ENCODE assay signal across 8 cellular contexts in genomic region chr12:114799574-114800487, GRCh38.
DNase-seq lines count a peak whose midpoint lies in the region; ATAC-seq and TF ChIP-seq lines count a peak whose summit lies in the region.

No MANE protein-coding gene starts in this region.

- peak overlapping the region; percentile 66 for H3K27ac Mint-ChIP-seq in neural progenitor cell
- no peak overlapping the region for H3K27ac Mint-ChIP-seq in activated CD4-positive, alpha-beta T cell treated with anti-CD3 and anti-CD28 coated beads, Interleukin-2, amount 10 ng/mL, durations not matched to agents 24 days and 14 days

- H3F3A ChIP-seq in neural progenitor cell (ENCODE audit: low read depth), result peaks cover 9% of the 10 kb centered on the region

- ATAC-seq in HG02759 (IDR thresholded peaks at IDR 0.05; ENCODE audit: unreplicated experiment) (no peak), GM18868 (IDR thresholded peaks at IDR 0.05; ENCODE audit: unreplicated experiment) (no peak)

- peaks cover 7% of the 10 kb centered on the region for H3K27me3 Mint-ChIP-seq in neural progenitor cell (ENCODE audit: insufficient read depth, low read depth)
- H3K27me3 Mint-ChIP-seq in activated CD4-positive, alpha-beta T cell treated with anti-CD3 and anti-CD28 coated beads, Interleukin-2, amount 10 ng/mL, durations not matched to agents 24 days and 14 days, result no peaks in the 10 kb centered on the region

- DNase-seq in NCI-H510A treated with DMSO at 0.1 percent for 48 hours (lab: John Stamatoyannopoulos, UW) (peak; percentile 79), cardiac muscle cell (ENCODE audit: low read depth in 1 of 2, low spot score in 1 of 2) (peak; percentile 30 to 96), neural progenitor cell (ENCODE audit: low spot score) (peak; percentile 71), activated gamma-delta T cell (lab: John Stamatoyannopoulos, UW) (no peak)
- no peak for DNase-seq in activated CD4-positive, alpha-beta T cell treated with anti-CD3 and anti-CD28 coated beads, Interleukin-2, amount 10 ng/mL, durations not matched to agents 24 days and 14 days

- H3K9me3 ChIP-seq in cardiac muscle cell (ENCODE audit: low read depth), result no peaks in the 10 kb centered on the region
- no peaks in the 10 kb centered on the region for H3K9me3 ChIP-seq in neural progenitor cell (ENCODE audit: low read depth)

- H2AFZ ChIP-seq in neural progenitor cell (replicated peaks), result no peak overlapping the region

- H4K20me1 ChIP-seq in neural progenitor cell (ENCODE audit: low read depth), result no peaks in the 10 kb centered on the region

- H3K9ac ChIP-seq in neural progenitor cell, result no peak overlapping the region

- intact Hi-C loops in activated CD4-positive, alpha-beta T cell treated with anti-CD3 and anti-CD28 coated beads, Interleukin-2, amount 10 ng/mL, durations not matched to agents 24 days and 14 days (cut with micrococcal nuclease), result no loop called here

- no peaks in the 10 kb centered on the region for H3K79me2 ChIP-seq in neural progenitor cell (ENCODE audit: low read depth)

- H3K27me3 ChIP-seq in cardiac muscle cell, result no peaks in the 10 kb centered on the region
- no peaks in the 10 kb centered on the region for H3K27me3 ChIP-seq in neural progenitor cell

- H3K4me3 Mint-ChIP-seq in neural progenitor cell, result no peak overlapping the region
- H3K4me3 Mint-ChIP-seq in activated CD4-positive, alpha-beta T cell treated with anti-CD3 and anti-CD28 coated beads, Interleukin-2, amount 10 ng/mL, durations not matched to agents 24 days and 14 days, result no peak overlapping the region

- peak overlapping the region; percentile 1; the same call in 1 of the 2 replicates for H3K27ac ChIP-seq in C4-2B
- peak overlapping the region; percentile 83 for H3K27ac ChIP-seq in cardiac muscle cell
- no peak overlapping the region for H3K27ac ChIP-seq in neural progenitor cell

- H3K9me3 Mint-ChIP-seq in neural progenitor cell, result peaks cover 2% of the 10 kb centered on the region
- no peaks in the 10 kb centered on the region for H3K9me3 Mint-ChIP-seq in activated CD4-positive, alpha-beta T cell treated with anti-CD3 and anti-CD28 coated beads, Interleukin-2, amount 10 ng/mL, durations not matched to agents 24 days and 14 days

- no peak overlapping the region for H3K4me2 ChIP-seq in neural progenitor cell

- H3K4me1 Mint-ChIP-seq in neural progenitor cell, result peaks cover 24% of the 10 kb centered on the region
- H3K4me1 Mint-ChIP-seq in activated CD4-positive, alpha-beta T cell treated with anti-CD3 and anti-CD28 coated beads, Interleukin-2, amount 10 ng/mL, durations not matched to agents 24 days and 14 days, result no peaks in the 10 kb centered on the region

- no peaks in the 10 kb centered on the region for H3K36me3 ChIP-seq in cardiac muscle cell
- no peaks in the 10 kb centered on the region for H3K36me3 ChIP-seq in neural progenitor cell

- H3K36me3 Mint-ChIP-seq in neural progenitor cell, result no peaks in the 10 kb centered on the region
- no peaks in the 10 kb centered on the region for H3K36me3 Mint-ChIP-seq in activated CD4-positive, alpha-beta T cell treated with anti-CD3 and anti-CD28 coated beads, Interleukin-2, amount 10 ng/mL, durations not matched to agents 24 days and 14 days (ENCODE audit: low read depth)

- TF ChIP-seq CTCF in C4-2B (conservative IDR thresholded peaks at IDR 0.05), result no peak
- no peak for TF ChIP-seq CTCF in cardiac muscle cell (IDR thresholded peaks at IDR 0.05; ENCODE audit: low read depth, low read length)
- no peak for TF ChIP-seq CTCF in neural progenitor cell (IDR thresholded peaks at IDR 0.05)

- H3K4me1 ChIP-seq in cardiac muscle cell (ENCODE audit: low read depth) (peaks cover 12% of the 10 kb centered on the region), neural progenitor cell (peaks cover 6% of the 10 kb centered on the region)

- H3K4me3 ChIP-seq in cardiac muscle cell, result no peak overlapping the region
- H3K4me3 ChIP-seq in neural progenitor cell, result no peak overlapping the region

Comparison
In these comparisons a context has a peak if more than half of its experiments do, and no peak if none do; other contexts are left out.
1. DNase-seq: peak in NCI-H510A treated with DMSO at 0.1 percent for 48 hours (single experiment), cardiac muscle cell (2 of 2) and neural progenitor cell (single experiment); none in activated gamma-delta T cell (single experiment) and activated CD4-positive, alpha-beta T cell treated with anti-CD3 and anti-CD28 coated beads, Interleukin-2, amount 10 ng/mL, durations not matched to agents 24 days and 14 days (single experiment).